8 cellular contexts compared by ENCODE assay signal in genomic region chr19:36378625-36379509, GRCh38. TPM values are rescaled to one million over a fixed set of nuclear protein-coding genes. Genes with fewer than 3 reads are reported as not detected.
DNase-seq lines count a peak whose midpoint lies in the region; ATAC-seq and TF ChIP-seq lines count a peak whose summit lies in the region.

Gene ZFP14 (minus strand): TSS chr19:36379201. CDS start chr19:36367892, 11,309 bp downstream.

- intact Hi-C loops in activated CD4-positive, alpha-beta memory T cell treated with anti-CD3 and anti-CD28 coated beads for 36 hours (cut with micrococcal nuclease), result loop anchor here (1.0 to 10.0 kb wide), 8 partner anchors 38 to 1213 kb away; partner anchors contain the start of genes ZFP82, ZNF146, ZNF260 and ZNF345
- intact Hi-C loops in lower leg skin (cut with DNase I; ENCODE audit: low total_unique reads), result no loop called here

- peak within 1 kb of the TSS; percentile 45 to 84 for H3K9ac ChIP-seq in duodenal mucosa (ENCODE audit: low read depth in 1 of 2, low read length in 2 of 2)

- peak within 1 kb of the TSS; percentile 88 for H3K27ac ChIP-seq in duodenal mucosa (ENCODE audit: low read depth, low read length)

- H3K36me3 Mint-ChIP-seq in activated CD4-positive, alpha-beta memory T cell treated with anti-CD3 and anti-CD28 coated beads for 36 hours, result peaks cover 17% of the 10 kb centered on the region

- peaks cover 10% of the 10 kb centered on the region for H3K4me1 Mint-ChIP-seq in activated CD4-positive, alpha-beta memory T cell treated with anti-CD3 and anti-CD28 coated beads for 36 hours (ENCODE audit: low read depth)

- no peak for TF ChIP-seq POLR2A in lower leg skin (IDR thresholded peaks at IDR 0.05)

- peaks cover 24% of the 10 kb centered on the region for H3K9me3 Mint-ChIP-seq in activated CD4-positive, alpha-beta memory T cell treated with anti-CD3 and anti-CD28 coated beads for 36 hours

- peaks cover 9% of the 10 kb centered on the region in 2 donors for H3K4me1 ChIP-seq in duodenal mucosa (ENCODE audit: control insufficient read depth in 1 of 2, insufficient read depth in 2 of 2, low read length in 2 of 2)

- peaks cover 0 to 2% of the 10 kb centered on the region in 2 donors for H3K36me3 ChIP-seq in duodenal mucosa (ENCODE audit: control insufficient read depth in 1 of 2, insufficient read depth in 2 of 2, low read length in 2 of 2)

- TF ChIP-seq CTCF in lower leg skin (IDR thresholded peaks at IDR 0.05), result no peak

- 5 to 8% methylated on average over 36 to 46 of the region's 69 CpGs for WGBS in lower leg skin, 2 donors

- peak within 1 kb of the TSS; percentile 86 for H3K27ac Mint-ChIP-seq in activated CD4-positive, alpha-beta memory T cell treated with anti-CD3 and anti-CD28 coated beads for 36 hours

- H3K4me3 ChIP-seq in duodenal mucosa (ENCODE audit: low read depth in 1 of 2, low read length in 2 of 2) (peak within 1 kb of the TSS; percentile 84 to 96), lower leg skin (ENCODE audit: low read depth, poor library complexity, severe bottlenecking) (peak within 1 kb of the TSS; percentile 63)

- CTCF ChIA-PET in activated CD4-positive, alpha-beta memory T cell treated with anti-CD3 and anti-CD28 coated beads for 36 hours (lab: Charles Lee), result interaction anchor here (0.6 to 1.6 kb wide), 2 partner anchors 110 to 857 kb away, joined by 3 to 6 read pairs; partner anchors contain the start of gene ZNF566

- ATAC-seq in GM19351 (IDR thresholded peaks at IDR 0.05; ENCODE audit: unreplicated experiment), result peak; percentile 97
- ATAC-seq in HG03520 (IDR thresholded peaks at IDR 0.05; ENCODE audit: unreplicated experiment), result peak; percentile 89

- peaks cover 0 to 2% of the 10 kb centered on the region in 2 donors for H3K9me3 ChIP-seq in duodenal mucosa (ENCODE audit: control insufficient read depth in 1 of 2, low read length in 2 of 2)

- POLR2A ChIA-PET in activated CD4-positive, alpha-beta memory T cell treated with anti-CD3 and anti-CD28 coated beads for 36 hours (lab: Charles Lee), result interaction anchor here (0.9 to 1.1 kb wide), 5 partner anchors 12 to 226 kb away, joined by 3 to 5 read pairs (median 4); partner anchors contain the start of genes ZFP82, ZNF146, ZNF382 and ZNF565

- H3K27me3 ChIP-seq in duodenal mucosa (ENCODE audit: control insufficient read depth in 1 of 2, insufficient read depth in 2 of 2, low read length in 2 of 2), result no peaks in the 10 kb centered on the region

- H3K4me3 Mint-ChIP-seq in activated CD4-positive, alpha-beta memory T cell treated with anti-CD3 and anti-CD28 coated beads for 36 hours, result peak within 1 kb of the TSS; percentile 91

- H3K27me3 Mint-ChIP-seq in activated CD4-positive, alpha-beta memory T cell treated with anti-CD3 and anti-CD28 coated beads for 36 hours, result no peaks in the 10 kb centered on the region

- DNase-seq in C1 segment of cervical spinal cord (lab: John Stamatoyannopoulos, UW), result peak; percentile 66 to 96 (median 90)
- peak; percentile 98 for DNase-seq in NCI-H748 (lab: John Stamatoyannopoulos, UW; ENCODE audit: unreplicated experiment)
- peak; percentile 97 for DNase-seq in activated CD4-positive, alpha-beta memory T cell treated with anti-CD3 and anti-CD28 coated beads for 36 hours
- peak; percentile 91 to 97 for DNase-seq in lower leg skin (ENCODE audit: low spot score in 2 of 2)
- peak; percentile 94 to 98 for DNase-seq in stimulated activated CD4-positive, alpha-beta T cell treated with anti-CD3 and anti-CD28 coated beads, Interleukin-4, amount 100 ng/mL, for 4 hours

RNA-seq across cellular contexts. Expression of gene ZFP14, which starts in this region (rescaled TPM):
- 1 to 10 TPM; 1.6 to 2.3 TPM for total RNA-seq in activated CD4-positive, alpha-beta memory T cell treated with anti-CD3 and anti-CD28 coated beads for 36 hours
- 1 to 10 TPM; 3.6 to 8.1 (median 4.2) TPM for total RNA-seq in lower leg skin

Comparison
In these comparisons a context has a peak if more than half of its experiments do, and no peak if none do; other contexts are left out.
1. Peak in every context shown above with its lines: DNase-seq, ATAC-seq, H3K4me3 ChIP-seq and H3K27ac ChIP-seq.